In genomic region chr11:8709777-8710176, GRCh38 we compare ENCODE assay signal across 1 cellular context.
TF ChIP-seq lines count a peak whose summit lies in the region.

No MANE protein-coding gene starts in this region.

TF ChIP-seq in IMR-90, 13 proteins besides CTCF, POLR2A, EP300 and RAD21 (continued from another document):
- TF ChIP-seq, protein P1, sequence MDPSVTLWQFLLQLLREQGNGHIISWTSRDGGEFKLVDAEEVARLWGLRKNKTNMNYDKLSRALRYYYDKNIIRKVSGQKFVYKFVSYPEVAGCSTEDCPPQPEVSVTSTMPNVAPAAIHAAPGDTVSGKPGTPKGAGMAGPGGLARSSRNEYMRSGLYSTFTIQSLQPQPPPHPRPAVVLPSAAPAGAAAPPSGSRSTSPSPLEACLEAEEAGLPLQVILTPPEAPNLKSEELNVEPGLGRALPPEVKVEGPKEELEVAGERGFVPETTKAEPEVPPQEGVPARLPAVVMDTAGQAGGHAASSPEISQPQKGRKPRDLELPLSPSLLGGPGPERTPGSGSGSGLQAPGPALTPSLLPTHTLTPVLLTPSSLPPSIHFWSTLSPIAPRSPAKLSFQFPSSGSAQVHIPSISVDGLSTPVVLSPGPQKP (IDR thresholded peaks at IDR 0.05; ENCODE audit: borderline replicate concordance, low read depth, low read length): no peak
- no peak for TF ChIP-seq CEBPB (IDR thresholded peaks at IDR 0.05; ENCODE audit: low read depth, low read length)
